8 cellular contexts compared by ENCODE assay signal in the genomic region with DNA sequence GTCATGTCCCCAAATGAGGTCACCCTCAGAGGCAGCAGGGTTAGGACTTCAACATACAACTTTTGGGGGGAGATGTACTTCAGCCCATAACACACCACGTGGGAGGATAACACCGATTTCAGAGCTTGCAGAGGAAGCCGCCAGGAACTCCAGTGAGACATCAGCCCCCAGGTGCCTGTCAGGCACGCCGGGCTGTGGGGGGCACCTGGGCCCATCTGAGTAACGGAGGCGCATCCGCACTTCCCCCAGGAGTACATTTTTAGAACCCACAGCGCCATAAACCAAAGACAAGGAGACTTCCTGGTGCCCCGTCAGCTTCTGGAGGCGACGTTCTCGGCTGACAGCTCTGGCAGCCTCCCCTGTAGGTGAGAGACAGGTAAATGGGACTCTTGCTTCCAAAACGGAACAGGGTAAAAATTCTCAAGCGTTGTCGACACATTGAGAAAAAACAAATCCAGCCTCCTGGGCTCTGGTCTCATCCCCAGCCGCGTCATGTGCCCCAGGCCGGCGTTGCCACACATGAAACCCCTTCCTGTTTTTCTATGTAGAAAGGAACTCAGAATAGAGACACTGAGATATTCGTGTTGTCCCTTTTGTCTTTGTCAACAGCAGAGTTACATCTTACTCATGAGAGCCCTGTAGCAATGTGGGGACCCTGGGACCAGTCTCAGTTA.
A peak's percentile ranks its signal among the peaks of the same experiment; 100 is the strongest.
DNase-seq lines count a peak whose midpoint lies in the region; ATAC-seq and TF ChIP-seq lines count a peak whose summit lies in the region.

No MANE protein-coding gene starts in this region.

- peak overlapping the region; percentile 95 for H3K27ac Mint-ChIP-seq in activated CD8-positive, alpha-beta memory T cell treated with anti-CD3 and anti-CD28 coated beads, Interleukin-2, amount 10 ng/mL, durations not matched to agents 7 days and 5 days
- no peak overlapping the region for H3K27ac Mint-ChIP-seq in osteocyte (ENCODE audit: unreplicated experiment)

- peaks cover 1% of the 10 kb centered on the region for H3K36me3 Mint-ChIP-seq in activated CD8-positive, alpha-beta memory T cell treated with anti-CD3 and anti-CD28 coated beads, Interleukin-2, amount 10 ng/mL, durations not matched to agents 7 days and 5 days
- no peaks in the 10 kb centered on the region for H3K36me3 Mint-ChIP-seq in osteocyte (ENCODE audit: unreplicated experiment)

- ATAC-seq in activated CD8-positive, alpha-beta memory T cell treated with anti-CD3 and anti-CD28 coated beads, Interleukin-2, amount 10 ng/mL, durations not matched to agents 7 days and 5 days: peak; percentile 74
- no peak for ATAC-seq in Right ventricle myocardium inferior

- H3K27me3 Mint-ChIP-seq in activated CD8-positive, alpha-beta memory T cell treated with anti-CD3 and anti-CD28 coated beads, Interleukin-2, amount 10 ng/mL, durations not matched to agents 7 days and 5 days: peaks cover 5% of the 10 kb centered on the region
- peaks cover 3% of the 10 kb centered on the region for H3K27me3 Mint-ChIP-seq in osteocyte (ENCODE audit: unreplicated experiment)

- peak overlapping the region; percentile 46 for H3K4me3 Mint-ChIP-seq in activated CD8-positive, alpha-beta memory T cell treated with anti-CD3 and anti-CD28 coated beads, Interleukin-2, amount 10 ng/mL, durations not matched to agents 7 days and 5 days
- no peak overlapping the region for H3K4me3 Mint-ChIP-seq in osteocyte (ENCODE audit: unreplicated experiment)

- no peak for TF ChIP-seq CTCF in osteocyte (IDR thresholded peaks at IDR 0.05)

- peak; percentile 40 for DNase-seq in KBM-7
- DNase-seq in activated CD8-positive, alpha-beta memory T cell treated with anti-CD3 and anti-CD28 coated beads, Interleukin-2, amount 10 ng/mL, durations not matched to agents 7 days and 5 days: peak; percentile 61
- peak; percentile 81 for DNase-seq in Right ventricle myocardium inferior (ENCODE audit: missing footprints)
- DNase-seq in stimulated activated CD4-positive, alpha-beta T cell treated with anti-CD3 and anti-CD28 coated beads, Interleukin-1b, Interleukin-23, amount 100 ng/mL, for 48 hours: peak; percentile 25
- no peak for DNase-seq in osteocyte (ENCODE audit: extremely low spot score, unreplicated experiment)
- no peak for DNase-seq in NCI-H2171 (lab: John Stamatoyannopoulos, UW)
- DNase-seq in NCI-H748 treated with DMSO at 0.1 percent for 48 hours (lab: John Stamatoyannopoulos, UW): no peak
- no peak for DNase-seq in NCI-H187 treated with DMSO at 0.1 percent for 48 hours (lab: John Stamatoyannopoulos, UW)

- in situ Hi-C loops in KBM-7 (cut with MboI; ENCODE audit: low pct_unique_long_range_greater_than_20kb, low sequenced_read_pairs): no loop called here

- no peaks in the 10 kb centered on the region for H3K9me3 Mint-ChIP-seq in activated CD8-positive, alpha-beta memory T cell treated with anti-CD3 and anti-CD28 coated beads, Interleukin-2, amount 10 ng/mL, durations not matched to agents 7 days and 5 days (ENCODE audit: low read depth)
- no peaks in the 10 kb centered on the region for H3K9me3 Mint-ChIP-seq in osteocyte (ENCODE audit: unreplicated experiment)

- H3K4me1 Mint-ChIP-seq in activated CD8-positive, alpha-beta memory T cell treated with anti-CD3 and anti-CD28 coated beads, Interleukin-2, amount 10 ng/mL, durations not matched to agents 7 days and 5 days: peaks cover 21% of the 10 kb centered on the region
- no peaks in the 10 kb centered on the region for H3K4me1 Mint-ChIP-seq in osteocyte (ENCODE audit: unreplicated experiment)

- CTCF ChIA-PET in activated CD8-positive, alpha-beta memory T cell treated with anti-CD3 and anti-CD28 coated beads, Interleukin-2, amount 10 ng/mL, durations not matched to agents 7 days and 5 days (lab: Charles Lee): interaction anchor here (1.6 to 2.1 kb wide), 4 partner anchors 8 to 153 kb away, joined by 8 to 14 read pairs (median 10); no protein-coding TSS in a partner anchor

- intact Hi-C loops in Right ventricle myocardium inferior (cut with DNase I): loop anchor here (5.0 to 10.0 kb wide), 2 partner anchors 36 to 92 kb away; partner anchors contain the start of gene PDE9A

Comparison
In these comparisons a context has a peak if more than half of its experiments do, and no peak if none do; other contexts are left out.
1. DNase-seq: peak in KBM-7 (single experiment), activated CD8-positive, alpha-beta memory T cell treated with anti-CD3 and anti-CD28 coated beads, Interleukin-2, amount 10 ng/mL, durations not matched to agents 7 days and 5 days (single experiment), Right ventricle myocardium inferior (single experiment) and stimulated activated CD4-positive, alpha-beta T cell treated with anti-CD3 and anti-CD28 coated beads, Interleukin-1b, Interleukin-23, amount 100 ng/mL, for 48 hours (single experiment); none in osteocyte (single experiment), NCI-H2171 (single experiment), NCI-H748 treated with DMSO at 0.1 percent for 48 hours (single experiment) and NCI-H187 treated with DMSO at 0.1 percent for 48 hours (single experiment).